ENCODE assay signal across 1 cellular context in the genomic region with DNA sequence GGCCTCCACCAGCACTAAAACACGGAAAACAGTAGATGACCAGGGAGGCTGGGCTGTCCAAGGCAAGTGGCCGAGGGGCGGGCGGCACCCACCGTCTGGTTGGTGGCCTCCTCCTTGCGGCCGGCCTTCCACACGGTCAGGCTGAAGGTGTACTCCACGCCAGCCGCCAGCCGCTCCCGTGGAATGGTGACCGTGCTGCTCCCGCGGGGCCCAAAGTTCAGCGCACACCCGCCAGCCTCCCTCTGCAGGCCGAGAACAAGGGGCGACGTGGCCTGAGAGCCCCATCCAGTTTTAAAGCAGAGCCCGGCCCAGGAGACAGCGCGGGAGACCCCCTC.
A peak's percentile ranks its signal among the peaks of the same experiment; 100 is the strongest.
TF ChIP-seq lines count a peak whose summit lies in the region.

No MANE protein-coding gene starts in this region.

TF ChIP-seq in HepG2, 621 proteins besides CTCF, POLR2A, EP300 and RAD21:
- TF ChIP-seq ZC3H13 (CRISPR knock-in tag; IDR thresholded peaks at IDR 0.05): 0 out of 2 replicates have a peak, but pooled peaks have one; percentile 26
